23 cellular contexts compared by ENCODE assay signal in the genomic region with DNA sequence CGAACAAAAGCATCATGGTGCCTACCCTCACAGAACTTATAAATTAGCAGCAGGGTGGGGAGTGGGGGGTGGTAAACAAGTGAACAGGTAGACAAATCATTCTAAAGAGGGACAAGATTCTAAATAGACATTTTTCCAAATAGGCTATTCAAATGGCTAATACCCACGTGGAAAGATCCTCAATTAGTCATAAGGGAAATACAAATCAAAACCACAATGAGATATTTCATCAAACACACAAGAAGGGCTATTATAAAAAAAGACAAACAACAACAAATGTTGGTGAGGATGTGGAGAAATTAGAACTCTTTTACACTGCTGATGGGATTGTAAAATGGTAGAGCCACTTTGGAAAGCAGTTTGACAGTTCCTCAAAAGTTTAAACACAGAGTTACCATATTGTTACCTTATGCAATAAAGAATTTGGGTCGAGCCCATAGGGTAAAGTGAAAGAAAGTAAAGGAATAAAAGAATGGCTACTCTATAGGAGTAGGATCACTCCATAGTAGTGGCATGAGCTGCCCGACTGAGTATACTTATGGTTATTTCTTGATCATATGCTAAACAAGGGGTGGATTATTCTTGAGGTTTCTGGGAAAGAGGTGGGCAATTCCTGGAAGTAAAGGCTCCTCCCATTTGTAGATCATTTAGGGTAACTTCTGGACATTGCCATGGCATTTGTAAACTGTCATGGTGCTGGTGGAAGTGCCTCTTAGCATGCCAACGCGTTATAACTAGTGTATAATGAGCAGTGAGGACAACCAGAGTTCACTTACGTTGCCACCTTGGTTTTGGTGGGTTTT. TPM values are rescaled to one million over a fixed set of nuclear protein-coding genes. Genes with fewer than 3 reads are reported as not detected.
DNase-seq lines count a peak whose midpoint lies in the region; ATAC-seq and TF ChIP-seq lines count a peak whose summit lies in the region.
"Had no signal": no experiment of that assay in that cellular context is flagged by ENCODE, and none has a peak within 500 bp of the region (broad histone marks: within the 10 kb centered on the region; RNA-seq: fewer than 3 reads in every experiment).

No MANE protein-coding gene starts in this region.

- CTCF ChIA-PET in activated CD8-positive, alpha-beta T cell treated with anti-CD3 and anti-CD28 coated beads, Interleukin-2, amount 10 ng/mL, durations not matched to agents 7 days and 5 days (lab: Charles Lee) = no interaction called here

- H3K36me3 Mint-ChIP-seq in activated CD8-positive, alpha-beta T cell treated with anti-CD3 and anti-CD28 coated beads, Interleukin-2, amount 10 ng/mL, durations not matched to agents 7 days and 5 days (ENCODE audit: low read depth) = peaks cover 11% of the 10 kb centered on the region

- no peak overlapping the region for H2AFZ ChIP-seq in hepatocyte

- no peak for ATAC-seq in Right ventricle myocardium superior (ENCODE audit: poor library complexity)
- ATAC-seq in GM18502 (IDR thresholded peaks at IDR 0.05; ENCODE audit: poor library complexity, unreplicated experiment) = no peak
- ATAC-seq in activated CD8-positive, alpha-beta T cell treated with anti-CD3 and anti-CD28 coated beads, Interleukin-2, amount 10 ng/mL, durations not matched to agents 7 days and 5 days = no peak
- no peak for ATAC-seq in GM21825 (IDR thresholded peaks at IDR 0.05; ENCODE audit: unreplicated experiment)
- ATAC-seq: activated CD4-positive, CD25-positive, alpha-beta regulatory T cell treated with anti-CD3 and anti-CD28 coated beads, Interleukin-2, amount 50 U/mL, for 24 hours; right cardiac atrium had no signal

- H3K9me3 ChIP-seq in left ventricle myocardium inferior (replicated peaks) (no peaks in the 10 kb centered on the region), hepatocyte (ENCODE audit: low read depth) (no peaks in the 10 kb centered on the region)
- H3K9me3 ChIP-seq: tibial nerve had no signal

- no peak overlapping the region for H3K27ac Mint-ChIP-seq in activated CD8-positive, alpha-beta T cell treated with anti-CD3 and anti-CD28 coated beads, Interleukin-2, amount 10 ng/mL, durations not matched to agents 7 days and 5 days
- H3K27ac Mint-ChIP-seq: activated T-helper 2 cell treated with anti-CD3 and anti-CD28 coated beads, Interferon-gamma antibody, Interleukin-2, Interleukin-4, amounts not matched to agents 10 μg/mL and 5 μg/mL and 100 μg/mL, durations not matched to agents 14 hours and 24 hours and 36 hours had no signal

- H3K4me1 ChIP-seq in left ventricle myocardium inferior (peaks cover 29% of the 10 kb centered on the region), hepatocyte (ENCODE audit: insufficient read depth) (peaks cover 24% of the 10 kb centered on the region), urinary bladder (ENCODE audit: insufficient read depth) (no peaks in the 10 kb centered on the region)

- H3K4me3 Mint-ChIP-seq in activated CD8-positive, alpha-beta T cell treated with anti-CD3 and anti-CD28 coated beads, Interleukin-2, amount 10 ng/mL, durations not matched to agents 7 days and 5 days = no peak overlapping the region
- H3K4me3 Mint-ChIP-seq: central memory CD8-positive, alpha-beta T cell had no signal

- intact Hi-C loops in left ventricle myocardium inferior (cut with micrococcal nuclease) = loop anchor here (5.0 kb wide), 1 partner anchor 71 kb away; no protein-coding TSS in a partner anchor
- intact Hi-C loops in Right ventricle myocardium superior (cut with DNase I) = no loop called here

- H3K27me3 ChIP-seq in left ventricle myocardium inferior (ENCODE audit: low read depth) = no peaks in the 10 kb centered on the region
- no peaks in the 10 kb centered on the region for H3K27me3 ChIP-seq in brain microvascular endothelial cell (replicated peaks)
- no peaks in the 10 kb centered on the region for H3K27me3 ChIP-seq in hepatocyte
- H3K27me3 ChIP-seq: tibial nerve had no signal

- no peaks in the 10 kb centered on the region for H3K9me3 Mint-ChIP-seq in activated CD8-positive, alpha-beta T cell treated with anti-CD3 and anti-CD28 coated beads, Interleukin-2, amount 10 ng/mL, durations not matched to agents 7 days and 5 days (ENCODE audit: insufficient read depth)
- H3K9me3 Mint-ChIP-seq: activated T-helper 2 cell treated with anti-CD3 and anti-CD28 coated beads, Interferon-gamma antibody, Interleukin-2, Interleukin-4, amounts not matched to agents 10 μg/mL and 5 μg/mL and 100 μg/mL, durations not matched to agents 14 hours and 24 hours and 36 hours; central memory CD8-positive, alpha-beta T cell had no signal

- H3K4me3 ChIP-seq in left ventricle myocardium inferior (no peak overlapping the region), brain microvascular endothelial cell (ENCODE audit: low read depth, low read length) (no peak overlapping the region), hepatocyte (no peak overlapping the region), urinary bladder (ENCODE audit: low read depth, low read length) (no peak overlapping the region)
- H3K4me3 ChIP-seq: SK-N-MC, tibial nerve had no signal

- H3K36me3 ChIP-seq in left ventricle myocardium inferior = no peaks in the 10 kb centered on the region
- H3K36me3 ChIP-seq in brain microvascular endothelial cell (replicated peaks) = no peaks in the 10 kb centered on the region
- H3K36me3 ChIP-seq in hepatocyte (replicated peaks; ENCODE audit: insufficient read depth, low read depth) = no peaks in the 10 kb centered on the region
- no peaks in the 10 kb centered on the region for H3K36me3 ChIP-seq in urinary bladder (ENCODE audit: insufficient read depth)
- H3K36me3 ChIP-seq: tibial nerve had no signal

- H4K20me1 ChIP-seq in hepatocyte (ENCODE audit: insufficient read depth, poor library complexity, severe bottlenecking) = no peaks in the 10 kb centered on the region

- in situ Hi-C loops in brain microvascular endothelial cell (cut with HindIII; ENCODE audit: low pct_ligation_motif_present, low sequenced_read_pairs) = no loop called here

- H3K79me2 ChIP-seq in hepatocyte = no peaks in the 10 kb centered on the region

- H3K27ac ChIP-seq in left ventricle myocardium inferior (replicated peaks) = peak overlapping the region; percentile 82
- H3K27ac ChIP-seq in brain microvascular endothelial cell = peak overlapping the region; percentile 78
- peak overlapping the region; percentile 61 for H3K27ac ChIP-seq in hepatocyte
- H3K27ac ChIP-seq in urinary bladder (ENCODE audit: low read depth) = peak overlapping the region; percentile 59
- H3K27ac ChIP-seq: KMS-11, SK-N-MC had no signal

- no peaks in the 10 kb centered on the region for H3K9me2 ChIP-seq in hepatocyte (replicated peaks; ENCODE audit: insufficient read depth)

- POLR2A ChIA-PET in activated CD8-positive, alpha-beta T cell treated with anti-CD3 and anti-CD28 coated beads, Interleukin-2, amount 10 ng/mL, durations not matched to agents 7 days and 5 days (lab: Charles Lee) = no interaction called here

- WGBS in hepatocyte (ENCODE audit: low lambda C conversion rate, missing lambda C conversion rate) = 91% methylated on average over 7 of the region's 7 CpGs
- 89% methylated on average over 7 of the region's 7 CpGs for WGBS in urinary bladder

- TF ChIP-seq CTCF in left ventricle myocardium inferior (IDR thresholded peaks at IDR 0.05; ENCODE audit: borderline replicate concordance) = no peak
- no peak for TF ChIP-seq CTCF in brain microvascular endothelial cell (IDR thresholded peaks at IDR 0.05; ENCODE audit: low read depth, low read length, missing control alignments)
- TF ChIP-seq CTCF in hepatocyte (IDR thresholded peaks at IDR 0.05; ENCODE audit: poor library complexity) = no peak

- H3K27me3 Mint-ChIP-seq in activated CD8-positive, alpha-beta T cell treated with anti-CD3 and anti-CD28 coated beads, Interleukin-2, amount 10 ng/mL, durations not matched to agents 7 days and 5 days (ENCODE audit: low read depth) = no peaks in the 10 kb centered on the region
- H3K27me3 Mint-ChIP-seq: central memory CD8-positive, alpha-beta T cell had no signal

- peaks cover 47% of the 10 kb centered on the region for H3K4me1 Mint-ChIP-seq in activated CD8-positive, alpha-beta T cell treated with anti-CD3 and anti-CD28 coated beads, Interleukin-2, amount 10 ng/mL, durations not matched to agents 7 days and 5 days (ENCODE audit: low read depth)

- DNase-seq in left ventricle myocardium inferior (no peak), Right ventricle myocardium superior (no peak), brain microvascular endothelial cell (no peak), hepatocyte (ENCODE audit: low spot score) (no peak)
- DNase-seq in activated CD8-positive, alpha-beta T cell treated with anti-CD3 and anti-CD28 coated beads, Interleukin-2, amount 10 ng/mL, durations not matched to agents 7 days and 5 days = no peak
- DNase-seq: DND-41; H7; NCI-H1092; NCI-H526; right cardiac atrium; stimulated activated naive CD4-positive, alpha-beta T cell; T1000 had no signal

- no peak overlapping the region for H3K4me2 ChIP-seq in hepatocyte
- H3K4me2 ChIP-seq: KMS-11 had no signal

RNA-seq across cellular contexts. Expression of a gene that starts 58.9 kb away (rescaled TPM):
- total RNA-seq in left ventricle myocardium inferior = not detected
- total RNA-seq in Right ventricle myocardium superior = 0.35 TPM
- not detected in 2 replicates for total RNA-seq in hepatocyte
- not detected in 2 replicates for polyA plus RNA-seq in hepatocyte
- total RNA-seq in urinary bladder = 0.05 TPM
- 0.08 TPM for polyA plus RNA-seq in urinary bladder
- not detected for total RNA-seq in activated CD8-positive, alpha-beta T cell treated with anti-CD3 and anti-CD28 coated beads, Interleukin-2, amount 10 ng/mL, durations not matched to agents 7 days and 5 days
- total RNA-seq: A673; activated T-helper 2 cell treated with anti-CD3 and anti-CD28 coated beads, Interferon-gamma antibody, Interleukin-2, Interleukin-4, amounts not matched to agents 10 μg/mL and 5 μg/mL and 100 μg/mL, durations not matched to agents 14 hours and 24 hours and 36 hours; omental fat pad; right cardiac atrium; tibial nerve had no signal
